Comparison of ENCODE assay signal across 8 cellular contexts in genomic region chr11:111879637-111879960, GRCh38. TPM values are rescaled to one million over a fixed set of nuclear protein-coding genes. Genes with fewer than 3 reads are reported as not detected.
DNase-seq lines count a peak whose midpoint lies in the region; ATAC-seq and TF ChIP-seq lines count a peak whose summit lies in the region.

No MANE protein-coding gene starts in this region.

- intact Hi-C loops in ascending aorta (cut with DNase I) (loop anchor here (1.0 to 5.0 kb wide), 5 partner anchors 32 to 207 kb away; partner anchors contain the start of genes CRYAB, SDHD and TIMM8B), left lung (cut with DNase I) (loop anchor here in 1 of 2 donors (10.0 kb wide), 1 partner anchor 45 kb away; no protein-coding TSS in a partner anchor)

- peak overlapping the region; percentile 99 for H3K27ac Mint-ChIP-seq in activated naive CD4-positive, alpha-beta T cell treated with anti-CD3 and anti-CD28 coated beads, Interleukin-2, amount 50 U/mL, for 24 hours
- peak overlapping the region; percentile 100 for H3K27ac Mint-ChIP-seq in type B pancreatic cell

- H3K27me3 Mint-ChIP-seq in activated naive CD4-positive, alpha-beta T cell treated with anti-CD3 and anti-CD28 coated beads, Interleukin-2, amount 50 U/mL, for 24 hours = no peaks in the 10 kb centered on the region
- no peaks in the 10 kb centered on the region for H3K27me3 Mint-ChIP-seq in type B pancreatic cell

- ATAC-seq in left lung (peak; percentile 2), GM18498 (IDR thresholded peaks at IDR 0.05; ENCODE audit: unreplicated experiment) (no peak), GM21619 (IDR thresholded peaks at IDR 0.05; ENCODE audit: unreplicated experiment) (no peak)

- peak overlapping the region; percentile 90 to 97 for H3K27ac ChIP-seq in ascending aorta
- peak overlapping the region; percentile 92 to 97 for H3K27ac ChIP-seq in left lung

- peaks cover 29% of the 10 kb centered on the region for H3K4me1 Mint-ChIP-seq in activated naive CD4-positive, alpha-beta T cell treated with anti-CD3 and anti-CD28 coated beads, Interleukin-2, amount 50 U/mL, for 24 hours
- H3K4me1 Mint-ChIP-seq in type B pancreatic cell (ENCODE audit: unreplicated experiment) = peaks cover 10% of the 10 kb centered on the region

- no peaks in the 10 kb centered on the region for H3K9me3 Mint-ChIP-seq in activated naive CD4-positive, alpha-beta T cell treated with anti-CD3 and anti-CD28 coated beads, Interleukin-2, amount 50 U/mL, for 24 hours
- H3K9me3 Mint-ChIP-seq in type B pancreatic cell = no peaks in the 10 kb centered on the region

- DNase-seq in activated naive CD4-positive, alpha-beta T cell treated with Interleukin-2 at 50 U/mL for 16 hours = no peak
- DNase-seq in ascending aorta (ENCODE audit: low spot score in 2 of 2) (no peak), left lung (no peak), type B pancreatic cell (ENCODE audit: extremely low spot score, unreplicated experiment) (no peak)
- DNase-seq in activated CD4-positive, CD25-positive, alpha-beta regulatory T cell treated with anti-CD3 and anti-CD28 coated beads, Interleukin-2, amount 50 U/mL, for 72 hours = no peak

- H3K9me3 ChIP-seq in ascending aorta (no peaks in the 10 kb centered on the region), left lung (no peaks in the 10 kb centered on the region)

- H3K36me3 Mint-ChIP-seq in activated naive CD4-positive, alpha-beta T cell treated with anti-CD3 and anti-CD28 coated beads, Interleukin-2, amount 50 U/mL, for 24 hours = peaks cover 5% of the 10 kb centered on the region
- no peaks in the 10 kb centered on the region for H3K36me3 Mint-ChIP-seq in type B pancreatic cell

- no peaks in the 10 kb centered on the region for H3K27me3 ChIP-seq in ascending aorta
- H3K27me3 ChIP-seq in left lung = no peaks in the 10 kb centered on the region

- H3K4me3 ChIP-seq in ascending aorta = peak overlapping the region; percentile 71 to 74
- peak overlapping the region; percentile 52 to 73 for H3K4me3 ChIP-seq in left lung

- H3K4me1 ChIP-seq in ascending aorta = peaks cover 0 to 11% of the 10 kb centered on the region in 2 donors
- H3K4me1 ChIP-seq in left lung = peaks cover 5 to 19% of the 10 kb centered on the region in 2 donors

- H3K36me3 ChIP-seq in ascending aorta (peaks cover 0 to 3% of the 10 kb centered on the region in 2 donors), left lung (peaks cover 0 to 14% of the 10 kb centered on the region in 2 donors)

- no peak for TF ChIP-seq CTCF in ascending aorta (IDR thresholded peaks at IDR 0.05)
- TF ChIP-seq CTCF in left lung (IDR thresholded peaks at IDR 0.05) = no peak
- TF ChIP-seq CTCF in type B pancreatic cell (conservative IDR thresholded peaks at IDR 0.05) = no peak

- peak overlapping the region; percentile 94 for H3K4me3 Mint-ChIP-seq in activated naive CD4-positive, alpha-beta T cell treated with anti-CD3 and anti-CD28 coated beads, Interleukin-2, amount 50 U/mL, for 24 hours
- H3K4me3 Mint-ChIP-seq in type B pancreatic cell = peak overlapping the region; percentile 98

RNA-seq across cellular contexts. Expression of gene CFAP68, which starts 0.3 kb away (rescaled TPM):
- not detected for total RNA-seq in ascending aorta
- 10 to 100 TPM; 20.4 to 20.9 TPM for total RNA-seq in left lung
- 24.0 and 29.5 TPM in 2 replicates for total RNA-seq in type B pancreatic cell (ENCODE audit: low replicate concordance)

RNA-seq across cellular contexts. Expression of gene FDXACB1, which starts 0.6 kb away (rescaled TPM):
- total RNA-seq in ascending aorta = 0.53 TPM
- 1 to 10 TPM; 1.7 to 4.1 TPM for total RNA-seq in left lung
- 2.6 and 2.9 TPM in 2 replicates for total RNA-seq in type B pancreatic cell (ENCODE audit: low replicate concordance)

RNA-seq across cellular contexts. Expression of gene ALG9, which starts 8.2 kb away (rescaled TPM):
- total RNA-seq in ascending aorta = 16.8 TPM
- 10 to 100 TPM; 27.5 to 31.2 TPM for total RNA-seq in left lung
- 26.0 and 44.0 TPM in 2 replicates for total RNA-seq in type B pancreatic cell (ENCODE audit: low replicate concordance)

RNA-seq across cellular contexts. Expression of gene CRYAB, which starts 32.0 kb away (rescaled TPM):
- 288 TPM for total RNA-seq in ascending aorta
- total RNA-seq in left lung = 10 to 100 TPM; 41.5 to 89.2 TPM
- total RNA-seq in type B pancreatic cell (ENCODE audit: low replicate concordance) = 0.48 TPM in 1 of 2 replicates, not detected in the other

RNA-seq across cellular contexts. Expression of gene HSPB2, which starts 32.9 kb away (rescaled TPM):
- total RNA-seq in ascending aorta = not detected
- total RNA-seq in left lung = 1 to 10 TPM; 3.7 to 4.6 TPM
- total RNA-seq in type B pancreatic cell (ENCODE audit: low replicate concordance) = not detected in 2 replicates

Comparison
In these comparisons a context has a peak if more than half of its experiments do, and no peak if none do; other contexts are left out.
1. RNA of gene CFAP68, which starts 0.3 kb away (total RNA-seq): 24.0 to 29.5 TPM in type B pancreatic cell and 20.4 to 20.9 TPM in left lung; not detected in ascending aorta (single experiment); every median in the first group is over 10 times any median in the second.